ENCODE assay signal across 8 cellular contexts in genomic region chr19:23394481-23394880, GRCh38. TPM values are rescaled to one million over a fixed set of nuclear protein-coding genes. Genes with fewer than 3 reads are reported as not detected.
DNase-seq lines count a peak whose midpoint lies in the region; ATAC-seq, FAIRE-seq and TF ChIP-seq lines count a peak whose summit lies in the region.
"Not testable (repeated sequence)": the region's sequence is repeated elsewhere in the genome, so short reads cannot be mapped to it uniquely, and the experiment has no call there.

No MANE protein-coding gene starts in this region.

- peak overlapping the region; percentile 100 for H3K4me3 ChIP-seq in NT2/D1 (ENCODE audit: insufficient read length, low read depth)
- peak overlapping the region; percentile 90 to 92 for H3K4me3 ChIP-seq in ascending aorta
- peak overlapping the region; percentile 66 to 84 (median 77) for H3K4me3 ChIP-seq in esophagus squamous epithelium
- H3K4me3 ChIP-seq in HepG2 (replicated peaks in 1 of 3; ENCODE audit: insufficient read depth in 1 of 3, low read depth in 2 of 3, low read length in 3 of 3): peak overlapping the region; percentile 91 to 97 (median 95)
- peak overlapping the region; percentile 98 for H3K4me3 ChIP-seq in rectal smooth muscle tissue (ENCODE audit: low read length)
- H3K4me3 ChIP-seq in thyroid gland (replicated peaks in 1 of 3): peak overlapping the region; percentile 24 to 81 (median 75)

- peak overlapping the region; percentile 100 for H3K9ac ChIP-seq in NT2/D1 (ENCODE audit: insufficient read length, low read depth)
- peak overlapping the region; percentile 96 for H3K9ac ChIP-seq in HepG2 (ENCODE audit: insufficient read depth, low read depth, low read length)
- peak overlapping the region; percentile 68 for H3K9ac ChIP-seq in rectal smooth muscle tissue (ENCODE audit: low read length)

- peak; percentile 35 for DNase-seq in EH (ENCODE audit: low read depth)
- DNase-seq in NT2/D1 (ENCODE audit: low read depth, low spot score); ascending aorta (ENCODE audit: low spot score in 2 of 2); esophagus squamous epithelium (lab: John Stamatoyannopoulos, UW): not testable (repeated sequence)
- DNase-seq in activated CD4-positive, alpha-beta T cell treated with anti-CD3 and anti-CD28 coated beads, Interleukin-2, amount 10 ng/mL, durations not matched to agents 24 days and 14 days: peak; percentile 78
- peak; percentile 24 for DNase-seq in HepG2 (ENCODE audit: low spot score)
- peak; percentile 33 to 49 for DNase-seq in thyroid gland

- H3K27me3 Mint-ChIP-seq in activated CD4-positive, alpha-beta T cell treated with anti-CD3 and anti-CD28 coated beads, Interleukin-2, amount 10 ng/mL, durations not matched to agents 24 days and 14 days: not testable (repeated sequence)

- not testable (repeated sequence) for H3K4me1 ChIP-seq in NT2/D1 (ENCODE audit: insufficient read depth, insufficient read length); rectal smooth muscle tissue (ENCODE audit: control insufficient read depth, insufficient read depth, low read length)
- H3K4me1 ChIP-seq in ascending aorta: peaks cover 10 to 12% of the 10 kb centered on the region in 2 donors
- H3K4me1 ChIP-seq in esophagus squamous epithelium: peaks cover 12 to 59% (median 14%) of the 10 kb centered on the region in 3 donors
- H3K4me1 ChIP-seq in HepG2 (ENCODE audit: insufficient read depth, low read length): peaks cover 35% of the 10 kb centered on the region
- H3K4me1 ChIP-seq in thyroid gland: peaks cover 11 to 32% of the 10 kb centered on the region in 2 donors

- H4K20me1 ChIP-seq in HepG2 (ENCODE audit: insufficient read depth, low read length): not testable (repeated sequence)

- H3K27ac ChIP-seq in ascending aorta (peak overlapping the region; percentile 95 to 96), esophagus squamous epithelium (peak overlapping the region; percentile 91 to 97 (median 96)), HepG2 (ENCODE audit: extremely low read length, insufficient read depth, low read length) (peak overlapping the region; percentile 96), rectal smooth muscle tissue (ENCODE audit: low read depth, low read length) (peak overlapping the region; percentile 99), thyroid gland (peak overlapping the region; percentile 61 to 92 (median 83))

- POLR2A ChIA-PET in HepG2 (lab: Yijun Ruan, JAX): interaction anchor here (1.1 to 3.3 kb wide), 7 partner anchors 9 to 649 kb away, joined by 3 to 26 read pairs (median 6); partner anchors contain the start of gene ZNF724

- peaks cover 51% of the 10 kb centered on the region for H3K36me3 Mint-ChIP-seq in activated CD4-positive, alpha-beta T cell treated with anti-CD3 and anti-CD28 coated beads, Interleukin-2, amount 10 ng/mL, durations not matched to agents 24 days and 14 days (ENCODE audit: low read depth)

- H3K79me2 ChIP-seq in HepG2 (ENCODE audit: insufficient read depth, low read length): peaks cover 39% of the 10 kb centered on the region

- TF ChIP-seq POLR2A in esophagus squamous epithelium (IDR thresholded peaks at IDR 0.05); HepG2 (IDR thresholded peaks at IDR 0.05; ENCODE audit: insufficient read depth in 1 of 2, low read depth in 2 of 2, low read length in 2 of 2); thyroid gland (IDR thresholded peaks at IDR 0.05): not testable (repeated sequence)

- CTCF ChIA-PET in HepG2 (lab: Yijun Ruan, JAX; ENCODE audit: low intra/inter-chr PET ratio, low total read pairs): not testable (repeated sequence)

- not testable (repeated sequence) for TF ChIP-seq RAD21 in HepG2 (CRISPR knock-in tag; IDR thresholded peaks at IDR 0.05)

- H3K4me2 ChIP-seq in HepG2 (ENCODE audit: low read depth, low read length): peak overlapping the region; percentile 60

- not testable (repeated sequence) for H3K27me3 ChIP-seq in NT2/D1 (ENCODE audit: insufficient read depth, insufficient read length); ascending aorta; esophagus squamous epithelium; HepG2 (ENCODE audit: control insufficient read depth in 1 of 2, insufficient read depth in 2 of 2, low read length in 2 of 2); rectal smooth muscle tissue (ENCODE audit: control insufficient read depth, insufficient read depth, low read length); thyroid gland

- not testable (repeated sequence) for H3K4me1 Mint-ChIP-seq in activated CD4-positive, alpha-beta T cell treated with anti-CD3 and anti-CD28 coated beads, Interleukin-2, amount 10 ng/mL, durations not matched to agents 24 days and 14 days

- H3K36me3 ChIP-seq in NT2/D1 (ENCODE audit: insufficient read depth, insufficient read length, low read length) (peaks cover 52% of the 10 kb centered on the region), esophagus squamous epithelium (peaks cover 0 to 34% (median 0%) of the 10 kb centered on the region in 3 donors)
- not testable (repeated sequence) for H3K36me3 ChIP-seq in ascending aorta; HepG2 (replicated peaks in 1 of 2; ENCODE audit: control insufficient read depth in 1 of 2, insufficient read depth in 2 of 2, low read length in 2 of 2); rectal smooth muscle tissue (ENCODE audit: control insufficient read depth, insufficient read depth, low read length); thyroid gland

- WGBS in esophagus squamous epithelium, 2 donors: 3 to 4% methylated on average over 12 of the region's 12 CpGs
- 3% methylated on average over 12 of the region's 12 CpGs for WGBS in HepG2 (ENCODE audit: low lambda C conversion rate)
- WGBS in thyroid gland, 2 donors: 3 to 4% methylated on average over 12 of the region's 12 CpGs

- not testable (repeated sequence) for H3K9me3 ChIP-seq in NT2/D1 (ENCODE audit: insufficient read depth, low read length); ascending aorta; HepG2 (ENCODE audit: low read length); thyroid gland
- peaks cover 0 to 15% (median 0%) of the 10 kb centered on the region in 3 donors for H3K9me3 ChIP-seq in esophagus squamous epithelium

- H3K27ac Mint-ChIP-seq in activated CD4-positive, alpha-beta T cell treated with anti-CD3 and anti-CD28 coated beads, Interleukin-2, amount 10 ng/mL, durations not matched to agents 24 days and 14 days: peak overlapping the region; percentile 98

- intact Hi-C loops in activated CD4-positive, alpha-beta T cell treated with anti-CD3 and anti-CD28 coated beads, Interleukin-2, amount 10 ng/mL, durations not matched to agents 24 days and 14 days (cut with micrococcal nuclease): loop anchor here (2.0 to 10.0 kb wide), 2 partner anchors 120 to 370 kb away; a partner anchor contains a TSS
- intact Hi-C loops in ascending aorta (cut with DNase I) (loop anchor here (2.0 to 10.0 kb wide), 3 partner anchors 122 to 640 kb away; a partner anchor contains a TSS), HepG2 (cut with micrococcal nuclease; ENCODE audit: unreplicated experiment) (loop anchor here (10.0 kb wide), 1 partner anchor 120 kb away; no protein-coding TSS in a partner anchor), thyroid gland (cut with DNase I) (loop anchor here (10.0 kb wide), 1 partner anchor 120 kb away; no protein-coding TSS in a partner anchor)
- intact Hi-C loops in esophagus squamous epithelium (cut with DNase I): not testable (repeated sequence)

- not testable (repeated sequence) for TF ChIP-seq EP300 in HepG2 (IDR thresholded peaks at IDR 0.05; ENCODE audit: low read depth in 2 of 2, low read length in 2 of 2); HepG2 (CRISPR knock-in tag; IDR thresholded peaks at IDR 0.05; ENCODE audit: borderline replicate concordance)

- not testable (repeated sequence) for FAIRE-seq in HepG2 (lab: Jason Lieb, UNC)

- peak overlapping the region; percentile 97 for H3K4me3 Mint-ChIP-seq in activated CD4-positive, alpha-beta T cell treated with anti-CD3 and anti-CD28 coated beads, Interleukin-2, amount 10 ng/mL, durations not matched to agents 24 days and 14 days

- ATAC-seq in HepG2: peak; percentile 58

- TF ChIP-seq CTCF in ascending aorta (IDR thresholded peaks at IDR 0.05); esophagus squamous epithelium (IDR thresholded peaks at IDR 0.05); HepG2 (CRISPR knock-in tag; IDR thresholded peaks at IDR 0.05); thyroid gland (IDR thresholded peaks at IDR 0.05): not testable (repeated sequence)

- in situ Hi-C loops in HepG2 (cut with HindIII; ENCODE audit: extremely low pct_ligation_motif_present, low pct_unique_long_range_greater_than_20kb): loop anchor here (10.0 kb wide), 1 partner anchor 290 kb away; the partner anchor contains the start of gene ZNF675

- peaks cover 29% of the 10 kb centered on the region for H3K9me3 Mint-ChIP-seq in activated CD4-positive, alpha-beta T cell treated with anti-CD3 and anti-CD28 coated beads, Interleukin-2, amount 10 ng/mL, durations not matched to agents 24 days and 14 days

- H2AFZ ChIP-seq in HepG2 (ENCODE audit: low read length): not testable (repeated sequence)

- not testable (repeated sequence) for BruUV-seq in HepG2 (replicated peaks; lab: Mats Ljungman, UMichigan)

RNA-seq across cellular contexts. Expression of gene ZNF91, which starts 0.8 kb away (rescaled TPM):
- 25.0 and 31.1 TPM in 2 replicates for total RNA-seq in activated CD4-positive, alpha-beta T cell treated with anti-CD3 and anti-CD28 coated beads, Interleukin-2, amount 10 ng/mL, durations not matched to agents 24 days and 14 days
- total RNA-seq in ascending aorta (28.5 TPM), esophagus squamous epithelium (10 to 100 TPM; 11.7 to 40.4 (median 26.0) TPM), HepG2 (2016; rRNA removed; fragmentation: Illumina TruSeq; extraction: Trizol) (21.5 and 30.7 TPM in 2 replicates), thyroid gland (100 to 1,000 TPM in 3 of 4 donors, 10 to 100 TPM in 1; 92.5 to 220 (median 122) TPM)
- 7.1 and 8.4 TPM in 2 replicates for total RNA-seq in HepG2 (2016; cell fraction: cytosol; rRNA removed; fragmentation: Illumina TruSeq; extraction: Trizol; ENCODE audit: low read depth)
- total RNA-seq in HepG2 (2016; cell fraction: insoluble cytoplasmic fraction; rRNA removed; fragmentation: Illumina TruSeq; extraction: Trizol): 19.7 and 29.0 TPM in 2 replicates
- 14.1 and 19.3 TPM in 2 replicates for total RNA-seq in HepG2 (2016; cell fraction: membrane; rRNA removed; fragmentation: Illumina TruSeq; extraction: Trizol)
- 32.7 and 36.3 TPM in 2 replicates for total RNA-seq in HepG2 (2016; cell fraction: nucleus; rRNA removed; fragmentation: Illumina TruSeq; extraction: Trizol)
- polyA plus RNA-seq in HepG2 (2011; rRNA removed): 19.4 and 19.6 TPM in 2 replicates
- polyA plus RNA-seq in HepG2 (2011; cell fraction: cytosol; rRNA removed): 16.0 and 22.2 TPM in 2 replicates
- polyA plus RNA-seq in HepG2 (2011; cell fraction: nucleus; rRNA removed): 27.4 and 37.5 TPM in 2 replicates
- polyA plus RNA-seq in HepG2 (2012): 14.0 and 14.4 TPM in 2 replicates
- 1.1 and 1.4 TPM in 2 replicates for polyA plus RNA-seq in HepG2 (2016; cell fraction: cytosol; fragmentation: Illumina TruSeq; extraction: Trizol; ENCODE audit: low read depth)
- 13.1 and 14.1 TPM in 2 replicates for polyA plus RNA-seq in HepG2 (2016; cell fraction: insoluble cytoplasmic fraction; fragmentation: Illumina TruSeq; extraction: Trizol; ENCODE audit: low read depth)
- 2.0 and 3.9 TPM in 2 replicates for polyA plus RNA-seq in HepG2 (2016; cell fraction: membrane; fragmentation: Illumina TruSeq; extraction: Trizol; ENCODE audit: low read depth)
- polyA plus RNA-seq in HepG2 (2016; cell fraction: nucleus; fragmentation: Illumina TruSeq; extraction: Trizol; ENCODE audit: insufficient read depth, low read depth): 18.2 and 18.6 TPM in 2 replicates
- polyA minus RNA-seq in HepG2 (2011; rRNA and poly(A)+ RNA removed; ENCODE audit: low replicate concordance): 20.0 and 43.5 TPM in 2 replicates
- polyA minus RNA-seq in HepG2 (2011; cell fraction: cytosol; rRNA and poly(A)+ RNA removed): 23.2 and 40.4 TPM in 2 replicates
- polyA minus RNA-seq in HepG2 (2011; cell fraction: nucleus; rRNA and poly(A)+ RNA removed): 84.8 and 108 TPM in 2 replicates
